In genomic region chr4:102599455-102599854, GRCh38 we compare ENCODE assay signal across 15 cellular contexts.
DNase-seq lines count a peak whose midpoint lies in the region; ATAC-seq and TF ChIP-seq lines count a peak whose summit lies in the region.
"Had no signal": no experiment of that assay in that cellular context is flagged by ENCODE, and none has a peak within 500 bp of the region (broad histone marks: within the 10 kb centered on the region; RNA-seq: fewer than 3 reads in every experiment).

No MANE protein-coding gene starts in this region.

- H3K9me3 Mint-ChIP-seq in activated naive CD4-positive, alpha-beta T cell treated with anti-CD3 and anti-CD28 coated beads, Interleukin-2, amount 10 ng/mL, durations not matched to agents 7 days and 5 days, result peaks cover 9% of the 10 kb centered on the region
- H3K9me3 Mint-ChIP-seq in activated naive CD8-positive, alpha-beta T cell (ENCODE audit: low read depth), result no peaks in the 10 kb centered on the region
- H3K9me3 Mint-ChIP-seq in stimulated activated memory B cell treated with anti-CD40 and anti-IgM and Interleukin-4, amounts not matched to agents 10 μg/mL and 1 μg/mL and 100 μg/mL, for 72 hours, result no peaks in the 10 kb centered on the region

- H3K27ac ChIP-seq in uterus, result peak overlapping the region in 1 of 2 donors; percentile 85

- no peaks in the 10 kb centered on the region for H3K27me3 Mint-ChIP-seq in activated naive CD4-positive, alpha-beta T cell treated with anti-CD3 and anti-CD28 coated beads, Interleukin-2, amount 10 ng/mL, durations not matched to agents 7 days and 5 days
- H3K27me3 Mint-ChIP-seq in activated naive CD8-positive, alpha-beta T cell, result no peaks in the 10 kb centered on the region
- no peaks in the 10 kb centered on the region for H3K27me3 Mint-ChIP-seq in stimulated activated memory B cell treated with anti-CD40 and anti-IgM and Interleukin-4, amounts not matched to agents 10 μg/mL and 1 μg/mL and 100 μg/mL, for 72 hours

- CTCF ChIA-PET in activated naive CD4-positive, alpha-beta T cell treated with anti-CD3 and anti-CD28 coated beads, Interleukin-2, amount 10 ng/mL, durations not matched to agents 7 days and 5 days (lab: Charles Lee), result interaction anchor here (0.6 to 3.7 kb wide), 6 partner anchors 11 to 414 kb away, joined by 3 to 20 read pairs (median 4); no protein-coding TSS in a partner anchor

- H3K36me3 ChIP-seq in uterus, result no peaks in the 10 kb centered on the region

- H3K4me3 ChIP-seq in uterus, result no peak overlapping the region

- H3K4me1 Mint-ChIP-seq in activated naive CD4-positive, alpha-beta T cell treated with anti-CD3 and anti-CD28 coated beads, Interleukin-2, amount 10 ng/mL, durations not matched to agents 7 days and 5 days, result peaks cover 85% of the 10 kb centered on the region
- H3K4me1 Mint-ChIP-seq in activated naive CD8-positive, alpha-beta T cell (ENCODE audit: low read depth), result peaks cover 76% of the 10 kb centered on the region
- peaks cover 39% of the 10 kb centered on the region for H3K4me1 Mint-ChIP-seq in stimulated activated memory B cell treated with anti-CD40 and anti-IgM and Interleukin-4, amounts not matched to agents 10 μg/mL and 1 μg/mL and 100 μg/mL, for 72 hours

- H3K9me3 ChIP-seq in uterus, result no peaks in the 10 kb centered on the region

- no peak for TF ChIP-seq CTCF in uterus (IDR thresholded peaks at IDR 0.05)

- peak; percentile 19 for ATAC-seq in HG02870 (IDR thresholded peaks at IDR 0.05; ENCODE audit: unreplicated experiment)
- no peak for ATAC-seq in stimulated activated memory B cell treated with anti-CD40 and anti-IgM and Interleukin-4, amounts not matched to agents 10 μg/mL and 1 μg/mL and 100 μg/mL, for 72 hours
- no peak for ATAC-seq in GM18870 (IDR thresholded peaks at IDR 0.05; ENCODE audit: unreplicated experiment)
- ATAC-seq: left lobe of liver had no signal

- no peaks in the 10 kb centered on the region for H3K27me3 ChIP-seq in uterus

- peaks cover 82% of the 10 kb centered on the region for H3K36me3 Mint-ChIP-seq in activated naive CD4-positive, alpha-beta T cell treated with anti-CD3 and anti-CD28 coated beads, Interleukin-2, amount 10 ng/mL, durations not matched to agents 7 days and 5 days
- H3K36me3 Mint-ChIP-seq in activated naive CD8-positive, alpha-beta T cell, result peaks cover 55% of the 10 kb centered on the region
- peaks cover 80% of the 10 kb centered on the region for H3K36me3 Mint-ChIP-seq in stimulated activated memory B cell treated with anti-CD40 and anti-IgM and Interleukin-4, amounts not matched to agents 10 μg/mL and 1 μg/mL and 100 μg/mL, for 72 hours

- intact Hi-C loops in uterus (cut with DNase I; ENCODE audit: low total_unique reads), result no loop called here

- TF ChIP-seq POLR2A in uterus (IDR thresholded peaks at IDR 0.05), result no peak

- H3K4me1 ChIP-seq in uterus, result no peaks in the 10 kb centered on the region

- peak overlapping the region; percentile 95 for H3K27ac Mint-ChIP-seq in activated naive CD4-positive, alpha-beta T cell treated with anti-CD3 and anti-CD28 coated beads, Interleukin-2, amount 10 ng/mL, durations not matched to agents 7 days and 5 days
- peak overlapping the region; percentile 89 for H3K27ac Mint-ChIP-seq in activated naive CD8-positive, alpha-beta T cell
- peak overlapping the region; percentile 94 for H3K27ac Mint-ChIP-seq in stimulated activated memory B cell treated with anti-CD40 and anti-IgM and Interleukin-4, amounts not matched to agents 10 μg/mL and 1 μg/mL and 100 μg/mL, for 72 hours

- H3K4me3 Mint-ChIP-seq in activated naive CD4-positive, alpha-beta T cell treated with anti-CD3 and anti-CD28 coated beads, Interleukin-2, amount 10 ng/mL, durations not matched to agents 7 days and 5 days, result peak overlapping the region; percentile 6
- peak overlapping the region; percentile 58 for H3K4me3 Mint-ChIP-seq in activated naive CD8-positive, alpha-beta T cell
- peak overlapping the region; percentile 23 for H3K4me3 Mint-ChIP-seq in stimulated activated memory B cell treated with anti-CD40 and anti-IgM and Interleukin-4, amounts not matched to agents 10 μg/mL and 1 μg/mL and 100 μg/mL, for 72 hours

- no peak for DNase-seq in activated naive CD4-positive, alpha-beta T cell treated with anti-CD3 and anti-CD28 coated beads, Interleukin-2, amount 10 ng/mL, durations not matched to agents 7 days and 5 days
- DNase-seq in activated naive CD4-positive, alpha-beta T cell treated with anti-CD3 and anti-CD28 coated beads, Interleukin-2, amount 50 U/mL, for 16 hours, result no peak
- DNase-seq in globus pallidus (ENCODE audit: low spot score) (no peak), uterus (no peak)
- DNase-seq: activated effector memory CD4-positive, alpha-beta T cell treated with Interleukin-2 at 50 U/mL for 16 hours; cortex of kidney; DMS79; foreskin melanocyte; NCI-H1048; NCI-H524 treated with DMSO at 0.1 percent for 48 hours had no signal

Comparison
In these comparisons a context has a peak if more than half of its experiments do, and no peak if none do; other contexts are left out.
1. H3K4me3 Mint-ChIP-seq: peak in every context shown above with its lines; median percentile 58 in activated naive CD8-positive, alpha-beta T cell; 23 in stimulated activated memory B cell treated with anti-CD40 and anti-IgM and Interleukin-4, amounts not matched to agents 10 μg/mL and 1 μg/mL and 100 μg/mL, for 72 hours; 6 in activated naive CD4-positive, alpha-beta T cell treated with anti-CD3 and anti-CD28 coated beads, Interleukin-2, amount 10 ng/mL, durations not matched to agents 7 days and 5 days.